Comparison of ENCODE assay signal across 29 cellular contexts in the genomic region with DNA sequence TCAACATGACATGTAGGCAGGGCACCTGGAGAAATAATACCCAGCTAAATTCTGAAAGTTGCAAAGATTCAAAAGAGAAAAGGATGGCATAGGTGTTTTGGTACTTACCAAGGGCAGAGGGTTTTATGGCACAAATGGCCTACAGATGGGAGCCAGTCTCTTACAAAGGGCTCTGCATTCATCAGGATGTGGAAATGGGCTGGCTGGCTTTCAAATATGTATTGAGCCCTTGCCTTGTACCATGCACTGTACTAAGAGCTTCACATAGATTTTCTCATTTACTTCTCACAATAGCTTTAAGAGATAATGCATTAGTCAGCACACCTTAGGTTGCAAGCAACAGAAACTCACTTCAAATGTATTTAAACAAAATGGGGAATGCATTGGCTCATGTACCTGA.
"Had no signal": no experiment of that assay in that cellular context is flagged by ENCODE, and none has a peak within 500 bp of the region (broad histone marks: within the 10 kb centered on the region; RNA-seq: fewer than 3 reads in every experiment).

No MANE protein-coding gene starts in this region.

- H3K27me3 ChIP-seq: Peyer's patch, SJCRH30 had no signal

- H3K9me3 Mint-ChIP-seq: activated CD4-positive, alpha-beta T cell treated with anti-CD3 and anti-CD28 coated beads, Interleukin-2, amount 10 ng/mL, durations not matched to agents 24 days and 14 days; activated naive CD4-positive, alpha-beta T cell treated with anti-CD3 and anti-CD28 coated beads, Interleukin-2, amount 50 U/mL, for 72 hours; activated naive CD8-positive, alpha-beta T cell treated with anti-CD3 and anti-CD28 coated beads, Interleukin-2, amount 50 U/mL, for 24 hours; activated T-cell treated with anti-CD3 and anti-CD28 coated beads, Interleukin-2, amount 50 U/mL, for 24 hours; activated T-helper 1 cell treated with anti-CD3 and anti-CD28 coated beads, Interleukin-12 subunit alpha, Interleukin-12 subunit beta, Interleukin-2, Interleukin-4 antibody, amounts not matched to agents 30 ng/mL and 10 ng/mL and 1 ng/mL, durations not matched to agents 14 hours and 24 hours and 36 hours had no signal

- H3K4me2 ChIP-seq: SK-N-SH had no signal

- DNase-seq: activated CD4-positive, alpha-beta T cell treated with anti-CD3 and anti-CD28 coated beads, Interleukin-2, amount 10 ng/mL, durations not matched to agents 24 days and 14 days; activated CD4-positive, alpha-beta T cell treated with anti-CD3 and anti-CD28 coated beads, Interleukin-2, amount 50 U/mL, for 48 hours; activated CD4-positive, CD25-positive, alpha-beta regulatory T cell treated with anti-CD3 and anti-CD28 coated beads, Interleukin-2, amount 50 U/mL, for 72 hours; activated CD8-positive, alpha-beta memory T cell treated with anti-CD3 and anti-CD28 coated beads, Interleukin-2, amount 10 ng/mL, durations not matched to agents 7 days and 5 days; activated effector memory CD4-positive, alpha-beta T cell treated with Interleukin-2 at 50 U/mL for 16 hours; activated naive CD4-positive, alpha-beta T cell; activated naive CD8-positive, alpha-beta T cell treated with anti-CD3 and anti-CD28 coated beads, Interleukin-2, amount 50 U/mL, for 24 hours; activated T-cell treated with anti-CD3 and anti-CD28 coated beads, Interleukin-2, amount 50 U/mL, for 24 hours; amygdala; cerebellar nuclear complex; KG1; NCI-H1092; NCI-H1417; NCI-H2029; NCI-H2107; NCI-H2171 treated with DMSO at 0.1 percent for 48 hours; NCI-H345; NCI-H510A; NCI-H526 treated with DMSO at 0.1 percent for 48 hours; Peyer's patch; Right ventricle myocardium superior; SJCRH30; SK-N-SH; T-helper 1 cell had no signal

- H3K9ac ChIP-seq: SK-N-SH had no signal

- H3K36me3 Mint-ChIP-seq: activated CD8-positive, alpha-beta memory T cell treated with anti-CD3 and anti-CD28 coated beads, Interleukin-2, amount 10 ng/mL, durations not matched to agents 7 days and 5 days; activated naive CD4-positive, alpha-beta T cell treated with anti-CD3 and anti-CD28 coated beads, Interleukin-2, amount 50 U/mL, for 72 hours; brain; WTC11 had no signal

- H3K36me3 ChIP-seq: Peyer's patch, SJCRH30 had no signal

- H3K4me1 ChIP-seq: Peyer's patch, SJCRH30 had no signal

- H3K9me3 ChIP-seq: Peyer's patch, SJCRH30, SK-N-SH had no signal

- H3K4me3 Mint-ChIP-seq: activated CD4-positive, alpha-beta T cell treated with anti-CD3 and anti-CD28 coated beads, Interleukin-2, amount 10 ng/mL, durations not matched to agents 24 days and 14 days; activated CD8-positive, alpha-beta memory T cell treated with anti-CD3 and anti-CD28 coated beads, Interleukin-2, amount 10 ng/mL, durations not matched to agents 7 days and 5 days; activated naive CD8-positive, alpha-beta T cell treated with anti-CD3 and anti-CD28 coated beads, Interleukin-2, amount 50 U/mL, for 24 hours; activated T-cell treated with anti-CD3 and anti-CD28 coated beads, Interleukin-2, amount 50 U/mL, for 24 hours; activated T-helper 1 cell treated with anti-CD3 and anti-CD28 coated beads, Interleukin-12 subunit alpha, Interleukin-12 subunit beta, Interleukin-2, Interleukin-4 antibody, amounts not matched to agents 30 ng/mL and 10 ng/mL and 1 ng/mL, durations not matched to agents 14 hours and 24 hours and 36 hours; brain; WTC11 had no signal

- H3K27ac Mint-ChIP-seq: activated CD4-positive, alpha-beta T cell treated with anti-CD3 and anti-CD28 coated beads, Interleukin-2, amount 10 ng/mL, durations not matched to agents 24 days and 14 days; activated CD8-positive, alpha-beta memory T cell treated with anti-CD3 and anti-CD28 coated beads, Interleukin-2, amount 10 ng/mL, durations not matched to agents 7 days and 5 days; activated naive CD4-positive, alpha-beta T cell treated with anti-CD3 and anti-CD28 coated beads, Interleukin-2, amount 50 U/mL, for 72 hours; activated naive CD8-positive, alpha-beta T cell treated with anti-CD3 and anti-CD28 coated beads, Interleukin-2, amount 50 U/mL, for 24 hours; activated T-cell treated with anti-CD3 and anti-CD28 coated beads, Interleukin-2, amount 50 U/mL, for 24 hours; activated T-helper 1 cell treated with anti-CD3 and anti-CD28 coated beads, Interleukin-12 subunit alpha, Interleukin-12 subunit beta, Interleukin-2, Interleukin-4 antibody, amounts not matched to agents 30 ng/mL and 10 ng/mL and 1 ng/mL, durations not matched to agents 14 hours and 24 hours and 36 hours; brain; WTC11 had no signal

- H3K4me3 ChIP-seq: Peyer's patch, SJCRH30 had no signal

- H3K4me1 Mint-ChIP-seq: activated CD4-positive, alpha-beta T cell treated with anti-CD3 and anti-CD28 coated beads, Interleukin-2, amount 10 ng/mL, durations not matched to agents 24 days and 14 days; activated CD8-positive, alpha-beta memory T cell treated with anti-CD3 and anti-CD28 coated beads, Interleukin-2, amount 10 ng/mL, durations not matched to agents 7 days and 5 days; activated naive CD8-positive, alpha-beta T cell treated with anti-CD3 and anti-CD28 coated beads, Interleukin-2, amount 50 U/mL, for 24 hours had no signal

- H3K27me3 Mint-ChIP-seq: activated CD4-positive, alpha-beta T cell treated with anti-CD3 and anti-CD28 coated beads, Interleukin-2, amount 10 ng/mL, durations not matched to agents 24 days and 14 days; activated CD8-positive, alpha-beta memory T cell treated with anti-CD3 and anti-CD28 coated beads, Interleukin-2, amount 10 ng/mL, durations not matched to agents 7 days and 5 days had no signal

- ATAC-seq: activated CD8-positive, alpha-beta memory T cell treated with anti-CD3 and anti-CD28 coated beads, Interleukin-2, amount 10 ng/mL, durations not matched to agents 7 days and 5 days; activated naive CD4-positive, alpha-beta T cell treated with anti-CD3 and anti-CD28 coated beads, Interleukin-2, amount 50 U/mL, for 72 hours; activated naive CD8-positive, alpha-beta T cell treated with anti-CD3 and anti-CD28 coated beads, Interleukin-2, amount 50 U/mL, for 24 hours; WTC11 had no signal

- H3K27ac ChIP-seq: Peyer's patch, RWPE1, SJCRH30 had no signal
